In the genomic region with DNA sequence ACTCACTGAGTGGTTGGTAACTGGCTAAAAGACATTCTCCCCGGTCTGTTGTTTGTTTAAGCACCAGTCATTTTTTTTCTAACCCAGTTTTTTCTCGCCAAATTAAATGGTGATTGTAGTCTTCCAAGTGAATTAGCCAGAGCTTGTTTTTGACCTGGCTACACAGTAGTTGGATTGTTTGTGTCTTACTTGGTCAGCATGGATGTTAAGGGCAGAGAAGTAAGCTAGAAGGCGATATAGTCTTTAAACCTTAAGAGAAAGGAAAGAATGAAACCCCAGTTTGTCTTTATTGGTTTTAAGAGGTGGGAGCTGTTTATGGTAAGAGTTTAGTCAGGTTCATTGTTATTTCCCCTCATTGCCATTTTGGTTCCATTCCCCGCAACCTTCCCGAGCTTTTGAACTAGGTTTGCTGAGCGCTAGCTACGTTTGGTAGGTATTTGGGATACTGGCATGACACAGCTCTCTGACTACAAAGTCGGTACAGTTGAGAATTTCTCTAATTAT, we compare ENCODE assay signal across 8 cellular contexts. TPM values are rescaled to one million over a fixed set of nuclear protein-coding genes. Genes with fewer than 3 reads are reported as not detected.
DNase-seq lines count a peak whose midpoint lies in the region; ATAC-seq, FAIRE-seq and TF ChIP-seq lines count a peak whose summit lies in the region.
"Had no signal": no experiment of that assay in that cellular context is flagged by ENCODE, and none has a peak within 500 bp of the region (broad histone marks: within the 10 kb centered on the region; RNA-seq: fewer than 3 reads in every experiment).

No MANE protein-coding gene starts in this region.

- H3K27ac Mint-ChIP-seq in natural killer cell treated with Interleukin-12 subunit alpha and Interleukin-12 subunit beta and Interleukin-15 and Interleukin-18, amount 100 ng/mL, for 72 hours, result no peak overlapping the region
- H3K27ac Mint-ChIP-seq: stimulated activated effector memory CD8-positive, alpha-beta T cell treated with anti-CD3 and anti-CD28 coated beads, Interleukin-12 subunit alpha, Interleukin-12 subunit beta, amount 100 ng/mL, for 72 hours had no signal

- H3K36me3 Mint-ChIP-seq in natural killer cell treated with Interleukin-12 subunit alpha and Interleukin-12 subunit beta and Interleukin-15 and Interleukin-18, amount 100 ng/mL, for 72 hours, result peaks cover 13% of the 10 kb centered on the region

- peak overlapping the region; percentile 92 for H3K4me2 ChIP-seq in keratinocyte (ENCODE audit: control insufficient read depth, extremely low read depth, insufficient read depth, low read depth, low read length)

- H3K9me3 ChIP-seq in HEK293 (ENCODE audit: control insufficient read depth, insufficient read depth, low read depth, low read length) (no peaks in the 10 kb centered on the region), keratinocyte (ENCODE audit: control insufficient read depth, low read depth, low read length) (no peaks in the 10 kb centered on the region)

- no peaks in the 10 kb centered on the region for H3K9me1 ChIP-seq in keratinocyte (ENCODE audit: control insufficient read depth, extremely low read depth, insufficient read depth, low read length)

- dilution Hi-C loops in keratinocyte (cut with MboI; ENCODE audit: extremely low pct_ligation_motif_present, low sequenced_read_pairs), result no loop called here

- H3K36me3 ChIP-seq in HEK293 (ENCODE audit: control insufficient read depth in 2 of 2, insufficient read depth in 1 of 2, low read length in 2 of 2) (peaks cover 4 to 9% of the 10 kb centered on the region in 2 experiments; a peak in 2 of 3 replicates), keratinocyte (ENCODE audit: control insufficient read depth in 2 of 2, extremely low read depth in 1 of 2, insufficient read depth in 2 of 2, low read length in 2 of 2) (peaks cover 4 to 9% of the 10 kb centered on the region in 2 experiments)

- H3K4me3 ChIP-seq in HEK293 (ENCODE audit: low read depth, low read length) (peak overlapping the region; percentile 76), keratinocyte (ENCODE audit: control insufficient read depth in 2 of 3, extremely low read depth in 1 of 3, insufficient read depth in 2 of 3, low read depth in 1 of 3, low read length in 3 of 3) (peak overlapping the region; percentile 53 to 99 (median 95))

- peaks cover 30 to 35% of the 10 kb centered on the region in 2 donors for H3K4me1 Mint-ChIP-seq in natural killer cell treated with Interleukin-12 subunit alpha and Interleukin-12 subunit beta and Interleukin-15 and Interleukin-18, amount 100 ng/mL, for 72 hours (ENCODE audit: low read depth in 2 of 2)

- H3K4me1 ChIP-seq in HEK293 (ENCODE audit: control insufficient read depth, insufficient read depth, low read length), result no peaks in the 10 kb centered on the region; the same call in 1 of the 2 replicates
- peaks cover 28% of the 10 kb centered on the region for H3K4me1 ChIP-seq in keratinocyte (ENCODE audit: control insufficient read depth, extremely low read depth, insufficient read depth, low read length)

- H3K4me3 Mint-ChIP-seq in natural killer cell treated with Interleukin-12 subunit alpha and Interleukin-12 subunit beta and Interleukin-15 and Interleukin-18, amount 100 ng/mL, for 72 hours, result no peak overlapping the region
- H3K4me3 Mint-ChIP-seq: stimulated activated effector memory CD8-positive, alpha-beta T cell treated with anti-CD3 and anti-CD28 coated beads, Interleukin-12 subunit alpha, Interleukin-12 subunit beta, amount 100 ng/mL, for 72 hours had no signal

- no peak overlapping the region for H3K27ac ChIP-seq in HEK293 (ENCODE audit: extremely low read depth, low read depth, low read length)
- H3K27ac ChIP-seq in keratinocyte (ENCODE audit: control insufficient read depth, insufficient read depth, low read length), result peak overlapping the region; percentile 87

- POLR2A ChIA-PET in HEK293 (lab: Yijun Ruan, JAX), result no interaction called here

- no peaks in the 10 kb centered on the region for H3K9me3 Mint-ChIP-seq in natural killer cell treated with Interleukin-12 subunit alpha and Interleukin-12 subunit beta and Interleukin-15 and Interleukin-18, amount 100 ng/mL, for 72 hours

- peaks cover 11% of the 10 kb centered on the region for H4K20me1 ChIP-seq in keratinocyte (ENCODE audit: control insufficient read depth, extremely low read depth, insufficient read depth, low read length)

- H3K9ac ChIP-seq in keratinocyte (ENCODE audit: control insufficient read depth, extremely low read depth, insufficient read depth, low read length), result peak overlapping the region; percentile 92

- H3K79me2 ChIP-seq in keratinocyte (ENCODE audit: control insufficient read depth, insufficient read depth, low read length), result peaks cover 67% of the 10 kb centered on the region

- CTCF ChIA-PET in HEK293 (lab: Yijun Ruan, JAX), result interaction anchor here (0.6 to 1.6 kb wide), 7 partner anchors 65 to 132 kb away, joined by 3 to 6 read pairs (median 4); no protein-coding TSS in a partner anchor

- no peaks in the 10 kb centered on the region for H3K27me3 ChIP-seq in keratinocyte (ENCODE audit: control insufficient read depth, extremely low read depth, insufficient read depth, low read length)

- DNase-seq in amniotic epithelial cell (ENCODE audit: low read depth) (peak; percentile 41), keratinocyte (ENCODE audit: low read depth, low spot score) (no peak), superior temporal gyrus (ENCODE audit: extremely low spot score) (peak; percentile 76), HPDE6-E6E7 (ENCODE audit: extremely low spot score) (no peak)
- no peak for DNase-seq in natural killer cell treated with Interleukin-12 subunit alpha and Interleukin-12 subunit beta and Interleukin-15 and Interleukin-18, amount 100 ng/mL, for 72 hours (ENCODE audit: low spot score)
- DNase-seq in activated effector memory CD4-positive, alpha-beta T cell treated with anti-CD3 and anti-CD28 coated beads, Interleukin-2, amount 50 U/mL, for 16 hours, result no peak

- ATAC-seq in natural killer cell treated with Interleukin-12 subunit alpha and Interleukin-12 subunit beta and Interleukin-15 and Interleukin-18, amount 100 ng/mL, for 72 hours, result no peak

- TF ChIP-seq CTCF in HEK293 (tag by site-specific recombination; IDR thresholded peaks at IDR 0.05) (no peak), keratinocyte (optimal IDR thresholded peaks at IDR 0.05 in 1 of 3, IDR thresholded peaks at IDR 0.05 in 1 of 3, conservative IDR thresholded peaks at IDR 0.05 in 1 of 3; ENCODE audit: extremely low read depth in 1 of 3, insufficient read depth in 2 of 3, low read length in 3 of 3) (no peak)

- no peak for FAIRE-seq in keratinocyte (lab: Jason Lieb, UNC)

- H3K27me3 Mint-ChIP-seq in natural killer cell treated with Interleukin-12 subunit alpha and Interleukin-12 subunit beta and Interleukin-15 and Interleukin-18, amount 100 ng/mL, for 72 hours, result peaks cover 0 to 2% of the 10 kb centered on the region in 2 donors

- no peak overlapping the region for H2AFZ ChIP-seq in keratinocyte (ENCODE audit: control insufficient read depth, low read length)

TF ChIP-seq in HEK293, 187 proteins besides CTCF, POLR2A, EP300 and RAD21:
- no peak for TF ChIP-seq ZBTB20 (tag by site-specific recombination; IDR thresholded peaks at IDR 0.05)
- TF ChIP-seq, protein P1, sequence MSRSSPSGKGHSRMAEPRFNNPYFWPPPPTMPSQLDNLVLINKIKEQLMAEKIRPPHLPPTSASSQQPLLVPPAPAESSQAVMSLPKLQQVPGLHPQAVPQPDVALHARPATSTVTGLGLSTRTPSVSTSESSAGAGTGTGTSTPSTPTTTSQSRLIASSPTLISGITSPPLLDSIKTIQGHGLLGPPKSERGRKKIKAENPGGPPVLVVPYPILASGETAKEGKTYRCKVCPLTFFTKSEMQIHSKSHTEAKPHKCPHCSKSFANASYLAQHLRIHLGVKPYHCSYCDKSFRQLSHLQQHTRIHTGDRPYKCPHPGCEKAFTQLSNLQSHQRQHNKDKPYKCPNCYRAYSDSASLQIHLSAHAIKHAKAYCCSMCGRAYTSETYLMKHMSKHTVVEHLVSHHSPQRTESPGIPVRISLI (tag by site-specific recombination; IDR thresholded peaks at IDR 0.05), result 0 out of 2 replicates have a peak, but pooled peaks have one; percentile 59

RNA-seq across cellular contexts. Expression of gene MAP4K4, which starts 2.5 kb away (rescaled TPM):
- polyA plus RNA-seq in keratinocyte, result 46.6 to 99.0 TPM (median 84.1 TPM) in 3 replicates
- 57.9 TPM for polyA plus RNA-seq in keratinocyte (2011; ENCODE audit: low read depth)
- polyA plus RNA-seq in keratinocyte (2011; cell fraction: cytosol; rRNA removed), result 69.4 and 77.1 TPM in 2 replicates
- polyA plus RNA-seq in keratinocyte (2011; cell fraction: nucleus; rRNA removed), result 90.2 and 109 TPM in 2 replicates
- 45.2 and 134 TPM in 2 replicates for polyA plus RNA-seq in keratinocyte (2012; ENCODE audit: low replicate concordance)
- 79.8 to 148 TPM (median 96.9 TPM) in 3 replicates for polyA minus RNA-seq in keratinocyte
- polyA minus RNA-seq in keratinocyte (2011; cell fraction: cytosol; rRNA and poly(A)+ RNA removed), result 46.4 TPM
- polyA minus RNA-seq in keratinocyte (2011; cell fraction: nucleus; rRNA and poly(A)+ RNA removed), result 106 and 199 TPM in 2 replicates
- total RNA-seq in natural killer cell treated with Interleukin-12 subunit alpha and Interleukin-12 subunit beta and Interleukin-15 and Interleukin-18, amount 100 ng/mL, for 72 hours, result 10 to 100 TPM; 69.1 to 71.5 TPM

Comparison
In these comparisons a context has a peak if more than half of its experiments do, and no peak if none do; other contexts are left out.
1. DNase-seq: peak in amniotic epithelial cell (single experiment) and superior temporal gyrus (single experiment); none in keratinocyte (single experiment), natural killer cell treated with Interleukin-12 subunit alpha and Interleukin-12 subunit beta and Interleukin-15 and Interleukin-18, amount 100 ng/mL, for 72 hours (single experiment), HPDE6-E6E7 (single experiment) and activated effector memory CD4-positive, alpha-beta T cell treated with anti-CD3 and anti-CD28 coated beads, Interleukin-2, amount 50 U/mL, for 16 hours (single experiment).